ENCODE assay signal across 8 cellular contexts in genomic region chr18:80147418-80148315, GRCh38. TPM values are rescaled to one million over a fixed set of nuclear protein-coding genes. Genes with fewer than 3 reads are reported as not detected.
DNase-seq lines count a peak whose midpoint lies in the region; ATAC-seq and TF ChIP-seq lines count a peak whose summit lies in the region.

No MANE protein-coding gene starts in this region.

- no peaks in the 10 kb centered on the region for H3K27me3 ChIP-seq in esophagus muscularis mucosa

- POLR2A ChIA-PET in naive thymus-derived CD8-positive, alpha-beta T cell (lab: Charles Lee) = interaction anchor here (1.2 to 1.3 kb wide), 2 partner anchors 114 to 159 kb away, joined by 5 read pairs; partner anchors contain the start of gene TXNL4A

- TF ChIP-seq CTCF in AG09309 (IDR thresholded peaks at IDR 0.05; ENCODE audit: control insufficient read depth, insufficient read depth, low read depth, low read length, missing control alignments) = no peak
- TF ChIP-seq CTCF in esophagus muscularis mucosa (IDR thresholded peaks at IDR 0.05) = no peak

- ATAC-seq in GM19025 (IDR thresholded peaks at IDR 0.05; ENCODE audit: low read depth, unreplicated experiment) (peak; percentile 87), HG03354 (IDR thresholded peaks at IDR 0.05; ENCODE audit: poor library complexity, severe bottlenecking, unreplicated experiment) (peak; percentile 94)
- peak; percentile 85 to 92 for ATAC-seq in naive thymus-derived CD8-positive, alpha-beta T cell
- ATAC-seq in stimulated activated effector memory CD8-positive, alpha-beta T cell treated with anti-CD3 and anti-CD28 coated beads, Interleukin-12 subunit alpha, Interleukin-12 subunit beta, amount 100 ng/mL, for 72 hours = peak; percentile 92

- peak overlapping the region; percentile 77 for H3K4me3 Mint-ChIP-seq in activated T-cell treated with anti-CD3 and anti-CD28 coated beads, Interleukin-2, amount 50 U/mL, for 24 hours
- H3K4me3 Mint-ChIP-seq in naive thymus-derived CD8-positive, alpha-beta T cell = peak overlapping the region; percentile 82 to 94 (median 88)
- H3K4me3 Mint-ChIP-seq in stimulated activated effector memory CD8-positive, alpha-beta T cell treated with anti-CD3 and anti-CD28 coated beads, Interleukin-12 subunit alpha, Interleukin-12 subunit beta, amount 100 ng/mL, for 72 hours = peak overlapping the region; percentile 72

- no peaks in the 10 kb centered on the region for H3K9me3 ChIP-seq in esophagus muscularis mucosa

- peak overlapping the region; percentile 55 for H3K4me3 ChIP-seq in AG09309 (ENCODE audit: control insufficient read depth, low read depth, low read length)
- peak overlapping the region; percentile 60 to 63 (median 60) for H3K4me3 ChIP-seq in esophagus muscularis mucosa

- peaks cover 18% of the 10 kb centered on the region for H3K27me3 Mint-ChIP-seq in activated T-cell treated with anti-CD3 and anti-CD28 coated beads, Interleukin-2, amount 50 U/mL, for 24 hours
- peaks cover 0 to 10% (median 4%) of the 10 kb centered on the region in 5 donors for H3K27me3 Mint-ChIP-seq in naive thymus-derived CD8-positive, alpha-beta T cell

- peak overlapping the region; percentile 56 for H3K27ac Mint-ChIP-seq in activated T-cell treated with anti-CD3 and anti-CD28 coated beads, Interleukin-2, amount 50 U/mL, for 24 hours
- H3K27ac Mint-ChIP-seq in naive thymus-derived CD8-positive, alpha-beta T cell = peak overlapping the region; percentile 65 to 90 (median 80)
- H3K27ac Mint-ChIP-seq in stimulated activated effector memory CD8-positive, alpha-beta T cell treated with anti-CD3 and anti-CD28 coated beads, Interleukin-12 subunit alpha, Interleukin-12 subunit beta, amount 100 ng/mL, for 72 hours = peak overlapping the region; percentile 54

- H3K36me3 Mint-ChIP-seq in activated T-cell treated with anti-CD3 and anti-CD28 coated beads, Interleukin-2, amount 50 U/mL, for 24 hours (ENCODE audit: low read depth) = peaks cover 21% of the 10 kb centered on the region
- no peaks in the 10 kb centered on the region for H3K36me3 Mint-ChIP-seq in naive thymus-derived CD8-positive, alpha-beta T cell
- H3K36me3 Mint-ChIP-seq in stimulated activated effector memory CD8-positive, alpha-beta T cell treated with anti-CD3 and anti-CD28 coated beads, Interleukin-12 subunit alpha, Interleukin-12 subunit beta, amount 100 ng/mL, for 72 hours = no peaks in the 10 kb centered on the region

- intact Hi-C loops in esophagus muscularis mucosa (cut with DNase I) = loop anchor here (5.0 kb wide), 1 partner anchor 35 kb away; no protein-coding TSS in a partner anchor

- DNase-seq in AG09309 (ENCODE audit: low read depth) (peak; percentile 51), NOMO-1 treated with dmso at 0.1 percent for 144 hours (lab: John Stamatoyannopoulos, UW; ENCODE audit: unreplicated experiment) (peak; percentile 41), esophagus muscularis mucosa (ENCODE audit: extremely low spot score) (peak; percentile 94)
- DNase-seq in activated T-cell treated with anti-CD3 and anti-CD28 coated beads, Interleukin-2, amount 50 U/mL, for 24 hours = peak; percentile 80
- peak; percentile 65 to 91 (median 77) for DNase-seq in naive thymus-derived CD8-positive, alpha-beta T cell
- DNase-seq in stimulated activated effector memory CD8-positive, alpha-beta T cell treated with anti-CD3 and anti-CD28 coated beads, Interleukin-12 subunit alpha, Interleukin-12 subunit beta, amount 100 ng/mL, for 72 hours (ENCODE audit: low spot score in 2 of 2) = peak; percentile 51 to 82

- TF ChIP-seq POLR2A in esophagus muscularis mucosa (IDR thresholded peaks at IDR 0.05; ENCODE audit: low read depth) = no peak

- peaks cover 27% of the 10 kb centered on the region for H3K4me1 Mint-ChIP-seq in activated T-cell treated with anti-CD3 and anti-CD28 coated beads, Interleukin-2, amount 50 U/mL, for 24 hours (ENCODE audit: low read depth)
- H3K4me1 Mint-ChIP-seq in naive thymus-derived CD8-positive, alpha-beta T cell = peaks cover 7 to 22% (median 13%) of the 10 kb centered on the region in 4 donors
- peaks cover 10% of the 10 kb centered on the region for H3K4me1 Mint-ChIP-seq in stimulated activated effector memory CD8-positive, alpha-beta T cell treated with anti-CD3 and anti-CD28 coated beads, Interleukin-12 subunit alpha, Interleukin-12 subunit beta, amount 100 ng/mL, for 72 hours

- H3K27ac ChIP-seq in esophagus muscularis mucosa (replicated peaks in 1 of 4) = peak overlapping the region; percentile 18 to 74 (median 50)

- TF ChIP-seq EP300 in esophagus muscularis mucosa (IDR thresholded peaks at IDR 0.05) = no peak

- H3K36me3 ChIP-seq in esophagus muscularis mucosa = no peaks in the 10 kb centered on the region

- H3K9me3 Mint-ChIP-seq in activated T-cell treated with anti-CD3 and anti-CD28 coated beads, Interleukin-2, amount 50 U/mL, for 24 hours = no peaks in the 10 kb centered on the region
- no peaks in the 10 kb centered on the region for H3K9me3 Mint-ChIP-seq in naive thymus-derived CD8-positive, alpha-beta T cell
- no peaks in the 10 kb centered on the region for H3K9me3 Mint-ChIP-seq in stimulated activated effector memory CD8-positive, alpha-beta T cell treated with anti-CD3 and anti-CD28 coated beads, Interleukin-12 subunit alpha, Interleukin-12 subunit beta, amount 100 ng/mL, for 72 hours

- WGBS in esophagus muscularis mucosa = 50% methylated on average over 28 of the region's 52 CpGs

- H3K4me1 ChIP-seq in esophagus muscularis mucosa = peaks cover 0 to 22% (median 12%) of the 10 kb centered on the region in 4 donors

RNA-seq across cellular contexts. Expression of gene ADNP2, which starts 38.6 kb away (rescaled TPM):
- 10 to 100 TPM; 17.1 to 18.9 (median 17.3) TPM for total RNA-seq in esophagus muscularis mucosa
- 10 to 100 TPM; 22.7 to 25.5 TPM for total RNA-seq in naive thymus-derived CD8-positive, alpha-beta T cell
- 10 to 100 TPM in 1 of 3 donors, 1 to 10 TPM in 2; 8.1 to 11.7 (median 9.2) TPM for polyA plus RNA-seq in naive thymus-derived CD8-positive, alpha-beta T cell

Comparison
In these comparisons a context has a peak if more than half of its experiments do, and no peak if none do; other contexts are left out.
1. Peak in every context shown above with its lines: DNase-seq, ATAC-seq, H3K4me3 ChIP-seq and H3K27ac ChIP-seq.
2. DNase-seq: peak in every context shown above with its lines; median percentile 94 in esophagus muscularis mucosa; 80 in activated T-cell treated with anti-CD3 and anti-CD28 coated beads, Interleukin-2, amount 50 U/mL, for 24 hours; 77 in naive thymus-derived CD8-positive, alpha-beta T cell; 66 in stimulated activated effector memory CD8-positive, alpha-beta T cell treated with anti-CD3 and anti-CD28 coated beads, Interleukin-12 subunit alpha, Interleukin-12 subunit beta, amount 100 ng/mL, for 72 hours; 51 in AG09309; 41 in NOMO-1 treated with dmso at 0.1 percent for 144 hours.